In the genomic region with DNA sequence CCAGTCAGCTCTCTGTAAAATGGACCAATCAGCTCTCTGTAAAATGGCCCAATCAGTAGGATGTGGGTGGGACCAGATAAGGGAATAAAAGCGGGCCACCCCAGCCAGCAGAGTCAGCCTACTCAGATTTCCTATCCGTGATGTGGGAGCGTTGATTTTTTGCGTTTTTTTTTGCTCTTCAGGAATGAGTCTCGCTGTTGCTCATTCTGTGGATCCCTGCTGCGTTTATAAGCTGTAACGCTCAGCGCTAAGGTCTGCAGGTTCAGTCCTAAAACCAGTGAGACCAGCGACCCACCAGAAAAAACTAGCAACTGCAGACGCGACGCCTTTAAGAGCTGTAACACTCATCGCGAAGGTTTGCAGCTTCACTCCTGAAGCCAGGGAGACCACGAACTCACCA, we compare ENCODE assay signal across 22 cellular contexts.
"Had no signal": no experiment of that assay in that cellular context is flagged by ENCODE, and none has a peak within 500 bp of the region (broad histone marks: within the 10 kb centered on the region; RNA-seq: fewer than 3 reads in every experiment).

No MANE protein-coding gene starts in this region.

- H3K36me3 ChIP-seq: left ventricle myocardium inferior, neural progenitor cell, ovary, right atrium auricular region, right lobe of liver, stomach, thoracic aorta, tibial artery, uterus had no signal

- H3K4me1 ChIP-seq: left ventricle myocardium inferior, neural progenitor cell, right atrium auricular region, right lobe of liver, stomach, tibial artery, uterus had no signal

- H2AFZ ChIP-seq: hepatocyte, neural progenitor cell had no signal

- H3K9me3 ChIP-seq: ovary, right atrium auricular region, right lobe of liver, thoracic aorta, tibial artery, uterus had no signal

- H3K4me2 ChIP-seq: hepatocyte, neural progenitor cell, smooth muscle cell had no signal

- H3K9ac ChIP-seq: neural progenitor cell had no signal

- H3K4me3 ChIP-seq: hepatocyte, left ventricle myocardium inferior, lung, neural progenitor cell, ovary, right atrium auricular region, right lobe of liver, smooth muscle cell, stomach, thoracic aorta, tibial artery, uterus had no signal

- H3K27me3 ChIP-seq: hepatocyte, neural progenitor cell, ovary, right atrium auricular region, right lobe of liver, stomach, tibial artery, uterus had no signal

- DNase-seq: islet precursor cell; left ventricle myocardium inferior; mesendoderm; naive B cell; natural killer cell; nephron progenitor cell; ovary; stimulated activated CD4-positive, alpha-beta T cell treated with anti-CD3 and anti-CD28 coated beads, Interleukin-1b, Interleukin-23, amount 100 ng/mL, for 48 hours; stimulated activated CD4-positive, alpha-beta T cell treated with anti-CD3 and anti-CD28 coated beads, Interleukin-2, amount 100 ng/mL, for 48 hours; stimulated activated CD4-positive, alpha-beta T cell treated with anti-CD3 and anti-CD28 coated beads, Interleukin-4, amount 100 ng/mL, for 4 hours; stimulated activated CD8-positive, alpha-beta memory T cell treated with anti-CD3 and anti-CD28 coated beads, Interleukin-4, amount 100 ng/mL, for 48 hours; stimulated activated naive CD4-positive, alpha-beta T cell treated with Interleukin-2 at 50 U/mL for 16 hours; stomach; tibial artery; uterus had no signal

- H3K27ac ChIP-seq: hepatocyte, left ventricle myocardium inferior, neural progenitor cell, ovary, right atrium auricular region, right lobe of liver, stomach, thoracic aorta, tibial artery, uterus had no signal
